In genomic region chr18:6484659-6485058, GRCh38 we compare ENCODE assay signal across 13 cellular contexts.
DNase-seq lines count a peak whose midpoint lies in the region; ATAC-seq and TF ChIP-seq lines count a peak whose summit lies in the region.
"Had no signal": no experiment of that assay in that cellular context is flagged by ENCODE, and none has a peak within 500 bp of the region (broad histone marks: within the 10 kb centered on the region; RNA-seq: fewer than 3 reads in every experiment).

No MANE protein-coding gene starts in this region.

- H3K4me3 ChIP-seq in body of pancreas = no peak overlapping the region
- H3K4me3 ChIP-seq in testis = no peak overlapping the region
- H3K4me3 ChIP-seq: A549, BLaER1, HAP-1 had no signal

- ATAC-seq in body of pancreas (peak; percentile 47), HG02571 (IDR thresholded peaks at IDR 0.05; ENCODE audit: unreplicated experiment) (no peak)
- ATAC-seq: A549 had no signal

- TF ChIP-seq POLR2A in body of pancreas (IDR thresholded peaks at IDR 0.05) = no peak
- no peak for TF ChIP-seq POLR2A in testis (IDR thresholded peaks at IDR 0.05)

- TF ChIP-seq CTCF in body of pancreas (IDR thresholded peaks at IDR 0.05) (no peak), testis (IDR thresholded peaks at IDR 0.05) (no peak)

- H3K36me3 ChIP-seq in body of pancreas (replicated peaks in 1 of 2; ENCODE audit: insufficient read depth in 1 of 2, low read depth in 2 of 2) (no peaks in the 10 kb centered on the region), testis (ENCODE audit: low read depth, missing control alignments) (no peaks in the 10 kb centered on the region)
- H3K36me3 ChIP-seq: BLaER1, HAP-1 had no signal

- WGBS in body of pancreas, 2 donors = 19 to 26% methylated on average over 2 of the region's 2 CpGs
- 43 to 62% methylated on average over 2 of the region's 2 CpGs for WGBS in testis, 2 donors

- DNase-seq in NCI-H526 treated with DMSO at 0.1 percent for 48 hours (lab: John Stamatoyannopoulos, UW) (peak; percentile 31), body of pancreas (no peak), medulla oblongata (ENCODE audit: extremely low spot score) (peak; percentile 6), testis (peak; percentile 22), retina (no peak)
- no peak for DNase-seq in activated CD8-positive, alpha-beta memory T cell treated with anti-CD3 and anti-CD28 coated beads, Interleukin-2, amount 50 U/mL, for 4 hours
- DNase-seq: AML-193; CD8-positive, alpha-beta memory T cell; DMS53 had no signal

- H3K9me3 ChIP-seq in body of pancreas (no peaks in the 10 kb centered on the region), testis (no peaks in the 10 kb centered on the region)
- H3K9me3 ChIP-seq: A549, BLaER1, HAP-1 had no signal

- intact Hi-C loops in body of pancreas (cut with DNase I) = loop anchor here (10.0 kb wide), 1 partner anchor 610 kb away; no protein-coding TSS in a partner anchor
- intact Hi-C loops in testis (cut with DNase I; ENCODE audit: low total_unique reads) = loop anchor here (5.0 kb wide), 1 partner anchor 602 kb away; no protein-coding TSS in a partner anchor

- no peaks in the 10 kb centered on the region for H3K27me3 ChIP-seq in body of pancreas
- no peaks in the 10 kb centered on the region for H3K27me3 ChIP-seq in testis
- H3K27me3 ChIP-seq: BLaER1 had no signal

- peaks cover 7% of the 10 kb centered on the region for H3K4me1 ChIP-seq in body of pancreas
- H3K4me1 ChIP-seq in testis = peaks cover 25% of the 10 kb centered on the region
- H3K4me1 ChIP-seq: A549, BLaER1, HAP-1 had no signal

- peak overlapping the region in 3 of 4 donors; percentile 18 to 50 (median 24) for H3K27ac ChIP-seq in body of pancreas
- H3K27ac ChIP-seq in testis = peak overlapping the region in 1 of 2 donors; percentile 21
- H3K27ac ChIP-seq: A549, BLaER1 had no signal

Comparison
In these comparisons a context has a peak if more than half of its experiments do, and no peak if none do; other contexts are left out.
1. DNase-seq: peak in NCI-H526 treated with DMSO at 0.1 percent for 48 hours (single experiment), medulla oblongata (single experiment) and testis (single experiment); none in body of pancreas (0 of 4), retina (single experiment) and activated CD8-positive, alpha-beta memory T cell treated with anti-CD3 and anti-CD28 coated beads, Interleukin-2, amount 50 U/mL, for 4 hours (single experiment).